Comparison of ENCODE assay signal across 12 cellular contexts in the genomic region with DNA sequence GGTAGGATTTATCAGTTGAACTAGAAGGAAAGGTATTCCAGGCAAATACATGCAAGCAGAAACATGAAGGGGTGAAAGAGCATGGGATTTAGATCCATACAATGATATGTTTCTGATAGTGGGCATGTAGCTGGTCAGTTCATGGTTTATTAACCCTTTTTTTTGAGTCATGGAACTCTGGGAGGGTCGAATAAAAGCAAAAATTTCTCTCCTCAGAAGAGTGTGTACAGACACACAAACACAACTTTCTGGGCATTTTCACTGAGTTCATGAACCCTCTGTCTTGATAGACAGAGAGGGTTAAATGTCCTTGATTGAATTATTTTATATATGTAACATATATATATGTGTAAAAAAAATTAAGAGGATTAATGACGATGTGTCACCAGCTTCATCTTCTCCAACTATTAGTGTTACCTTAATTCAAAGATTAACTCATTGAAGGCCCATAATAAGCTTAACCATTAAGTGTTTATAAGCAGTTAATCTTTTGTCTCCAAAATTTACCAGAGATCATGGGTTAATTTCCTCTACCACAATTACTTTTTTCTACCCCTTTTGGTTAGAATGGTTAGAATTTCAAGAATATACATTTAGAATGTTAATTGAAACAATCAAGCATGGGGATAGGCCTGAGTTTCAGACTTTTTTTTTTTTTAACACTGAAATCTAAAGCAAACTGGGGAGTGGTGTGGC. TPM values are rescaled to one million over a fixed set of nuclear protein-coding genes. Genes with fewer than 3 reads are reported as not detected.
A peak's percentile ranks its signal among the peaks of the same experiment; 100 is the strongest.
DNase-seq lines count a peak whose midpoint lies in the region; ATAC-seq and TF ChIP-seq lines count a peak whose summit lies in the region.
"Had no signal": no experiment of that assay in that cellular context is flagged by ENCODE, and none has a peak within 500 bp of the region (broad histone marks: within the 10 kb centered on the region; RNA-seq: fewer than 3 reads in every experiment).

No MANE protein-coding gene starts in this region.

- H3K9me3 ChIP-seq in psoas muscle = no peaks in the 10 kb centered on the region
- H3K9me3 ChIP-seq: ovary had no signal

- H3K4me1 ChIP-seq in GM23338 (ENCODE audit: insufficient read depth) (peaks cover 8% of the 10 kb centered on the region), psoas muscle (peaks cover 14% of the 10 kb centered on the region)

- peaks cover 11% of the 10 kb centered on the region; the same call in 1 of the 3 replicates for H3K9me3 Mint-ChIP-seq in GM23338
- H3K9me3 Mint-ChIP-seq: activated T-cell treated with anti-CD3 and anti-CD28 coated beads, Interleukin-2, amount 50 U/mL, for 72 hours had no signal

- H3K27ac Mint-ChIP-seq in GM23338 = no peak overlapping the region

- no peak overlapping the region for H3K4me3 ChIP-seq in GM23338
- peak overlapping the region; percentile 99 for H3K4me3 ChIP-seq in psoas muscle
- H3K4me3 ChIP-seq: ovary had no signal

- no peak for ATAC-seq in GM23338
- ATAC-seq in SK-N-SH treated with all-trans-retinoic acid at 6 μM for 48 hours = no peak
- no peak for ATAC-seq in psoas muscle
- ATAC-seq in GM18505 (IDR thresholded peaks at IDR 0.05; ENCODE audit: unreplicated experiment) = no peak
- ATAC-seq: activated CD4-positive, CD25-positive, alpha-beta regulatory T cell treated with anti-CD3 and anti-CD28 coated beads, Interleukin-2, amount 50 U/mL, for 24 hours; activated T-cell treated with anti-CD3 and anti-CD28 coated beads, Interleukin-2, amount 50 U/mL, for 72 hours had no signal

- WGBS in psoas muscle, 3 donors = 38 to 66% (median 39%) methylated on average over 2 of the region's 2 CpGs

- H3K9me2 ChIP-seq in GM23338 (ENCODE audit: insufficient read depth) = no peaks in the 10 kb centered on the region; the same call in 1 of the 2 replicates

- H3F3A ChIP-seq in GM23338 (replicated peaks; ENCODE audit: low read depth) = no peaks in the 10 kb centered on the region; the same call in 1 of the 2 replicates

- no peaks in the 10 kb centered on the region for H4K20me1 ChIP-seq in GM23338 (replicated peaks; ENCODE audit: insufficient read depth)

- peaks cover 29% of the 10 kb centered on the region for H3K27me3 Mint-ChIP-seq in GM23338 (ENCODE audit: insufficient read depth, low read depth, poor library complexity)

- H2AFZ ChIP-seq in GM23338 = no peak overlapping the region

- CTCF ChIA-PET in RWPE1 (lab: Yijun Ruan, JAX) = no interaction called here

- TF ChIP-seq CTCF in GM23338 (conservative IDR thresholded peaks at IDR 0.05; ENCODE audit: low read depth in 2 of 2) = no peak
- TF ChIP-seq CTCF in psoas muscle (IDR thresholded peaks at IDR 0.05) = no peak
- TF ChIP-seq CTCF in RWPE1 (conservative IDR thresholded peaks at IDR 0.05; ENCODE audit: low read depth) = no peak

- H3K27ac ChIP-seq in GM23338 (ENCODE audit: low read depth) (no peak overlapping the region), psoas muscle (peak overlapping the region; percentile 100), RWPE1 (no peak overlapping the region)
- H3K27ac ChIP-seq: ovary had no signal

- H3K4me3 Mint-ChIP-seq in GM23338 = no peak overlapping the region
- H3K4me3 Mint-ChIP-seq: activated T-cell treated with anti-CD3 and anti-CD28 coated beads, Interleukin-2, amount 50 U/mL, for 72 hours had no signal

- no peak for TF ChIP-seq POLR2A in GM18505 (IDR thresholded peaks at IDR 0.05; ENCODE audit: borderline replicate concordance, extremely low read depth, insufficient read depth, insufficient read length)

- H3K36me3 ChIP-seq in GM23338 (ENCODE audit: insufficient read depth) (no peaks in the 10 kb centered on the region), psoas muscle (ENCODE audit: insufficient read depth in 1 of 2, low read depth in 1 of 2) (peaks cover 0 to 19% of the 10 kb centered on the region in 2 donors)
- H3K36me3 ChIP-seq: ovary had no signal

- DNase-seq in GM23338 (ENCODE audit: low spot score) = peak; percentile 9
- peak; percentile 28 for DNase-seq in fibroblast of peridontal ligament (ENCODE audit: extremely low read depth)
- no peak for DNase-seq in psoas muscle
- DNase-seq in RWPE1 (ENCODE audit: low spot score) = no peak
- no peak for DNase-seq in cerebellar nuclear complex (lab: John Stamatoyannopoulos, UW)
- DNase-seq in NCI-H526 (lab: John Stamatoyannopoulos, UW) = no peak
- DNase-seq: activated T-cell treated with anti-CD3 and anti-CD28 coated beads, Interleukin-2, amount 50 U/mL, for 72 hours; Kasumi-1 had no signal

- H3K4me1 Mint-ChIP-seq in GM23338 = peaks cover 23% of the 10 kb centered on the region

- H3K4me2 ChIP-seq in GM23338 = no peak overlapping the region

- POLR2A ChIA-PET in RWPE1 (lab: Yijun Ruan, JAX; ENCODE audit: low non-redundant PET) = interaction anchor here (0.6 kb wide), 1 partner anchor 265 kb away, joined by 4 read pairs; no protein-coding TSS in a partner anchor

- H3K79me2 ChIP-seq in GM23338 (replicated peaks; ENCODE audit: insufficient read depth) = peaks cover 14% of the 10 kb centered on the region; the same call in 1 of the 2 replicates

- peaks cover 33% of the 10 kb centered on the region for H3K27me3 ChIP-seq in GM23338 (ENCODE audit: insufficient read depth)
- no peaks in the 10 kb centered on the region for H3K27me3 ChIP-seq in psoas muscle (ENCODE audit: insufficient read depth in 3 of 3, low read length in 2 of 3)
- H3K27me3 ChIP-seq: ovary had no signal

- H3K36me3 Mint-ChIP-seq in GM23338 (ENCODE audit: low read depth) = peaks cover 9% of the 10 kb centered on the region; the same call in 2 of the 3 replicates

- intact Hi-C loops in psoas muscle (cut with DNase I) = no loop called here

TF ChIP-seq in GM23338, 12 proteins besides CTCF, POLR2A, EP300 and RAD21:
- no peak for TF ChIP-seq POLR2AphosphoS5 (IDR thresholded peaks at IDR 0.05; ENCODE audit: low read depth)

TF ChIP-seq in SK-N-SH treated with all-trans-retinoic acid at 6 μM for 48 hours, 23 proteins besides CTCF, POLR2A, EP300 and RAD21:
- TF ChIP-seq RARB (CRISPR knock-in tag; IDR thresholded peaks at IDR 0.05) = no peak
- no peak for TF ChIP-seq SNAI2 (CRISPR knock-in tag; IDR thresholded peaks at IDR 0.05)
- 0 out of 2 replicates have a peak, but pooled peaks have one; percentile 11 for TF ChIP-seq ZC3H10 (CRISPR knock-in tag; IDR thresholded peaks at IDR 0.05)
- TF ChIP-seq TOX (CRISPR knock-in tag; IDR thresholded peaks at IDR 0.05; ENCODE audit: borderline replicate concordance) = peak; percentile 63; the same call in 1 of the 2 replicates
- TF ChIP-seq, protein P1, sequence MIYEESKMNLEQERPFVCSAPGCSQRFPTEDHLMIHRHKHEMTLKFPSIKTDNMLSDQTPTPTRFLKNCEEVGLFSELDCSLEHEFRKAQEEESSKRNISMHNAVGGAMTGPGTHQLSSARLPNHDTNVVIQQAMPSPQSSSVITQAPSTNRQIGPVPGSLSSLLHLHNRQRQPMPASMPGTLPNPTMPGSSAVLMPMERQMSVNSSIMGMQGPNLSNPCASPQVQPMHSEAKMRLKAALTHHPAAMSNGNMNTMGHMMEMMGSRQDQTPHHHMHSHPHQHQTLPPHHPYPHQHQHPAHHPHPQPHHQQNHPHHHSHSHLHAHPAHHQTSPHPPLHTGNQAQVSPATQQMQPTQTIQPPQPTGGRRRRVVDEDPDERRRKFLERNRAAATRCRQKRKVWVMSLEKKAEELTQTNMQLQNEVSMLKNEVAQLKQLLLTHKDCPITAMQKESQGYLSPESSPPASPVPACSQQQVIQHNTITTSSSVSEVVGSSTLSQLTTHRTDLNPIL (CRISPR knock-in tag; IDR thresholded peaks at IDR 0.05; ENCODE audit: low read depth) = 0 out of 2 replicates have a peak, but pooled peaks have one; percentile 6
- no peak for TF ChIP-seq ZFP30 (CRISPR knock-in tag; IDR thresholded peaks at IDR 0.05)
- TF ChIP-seq, protein P2, sequence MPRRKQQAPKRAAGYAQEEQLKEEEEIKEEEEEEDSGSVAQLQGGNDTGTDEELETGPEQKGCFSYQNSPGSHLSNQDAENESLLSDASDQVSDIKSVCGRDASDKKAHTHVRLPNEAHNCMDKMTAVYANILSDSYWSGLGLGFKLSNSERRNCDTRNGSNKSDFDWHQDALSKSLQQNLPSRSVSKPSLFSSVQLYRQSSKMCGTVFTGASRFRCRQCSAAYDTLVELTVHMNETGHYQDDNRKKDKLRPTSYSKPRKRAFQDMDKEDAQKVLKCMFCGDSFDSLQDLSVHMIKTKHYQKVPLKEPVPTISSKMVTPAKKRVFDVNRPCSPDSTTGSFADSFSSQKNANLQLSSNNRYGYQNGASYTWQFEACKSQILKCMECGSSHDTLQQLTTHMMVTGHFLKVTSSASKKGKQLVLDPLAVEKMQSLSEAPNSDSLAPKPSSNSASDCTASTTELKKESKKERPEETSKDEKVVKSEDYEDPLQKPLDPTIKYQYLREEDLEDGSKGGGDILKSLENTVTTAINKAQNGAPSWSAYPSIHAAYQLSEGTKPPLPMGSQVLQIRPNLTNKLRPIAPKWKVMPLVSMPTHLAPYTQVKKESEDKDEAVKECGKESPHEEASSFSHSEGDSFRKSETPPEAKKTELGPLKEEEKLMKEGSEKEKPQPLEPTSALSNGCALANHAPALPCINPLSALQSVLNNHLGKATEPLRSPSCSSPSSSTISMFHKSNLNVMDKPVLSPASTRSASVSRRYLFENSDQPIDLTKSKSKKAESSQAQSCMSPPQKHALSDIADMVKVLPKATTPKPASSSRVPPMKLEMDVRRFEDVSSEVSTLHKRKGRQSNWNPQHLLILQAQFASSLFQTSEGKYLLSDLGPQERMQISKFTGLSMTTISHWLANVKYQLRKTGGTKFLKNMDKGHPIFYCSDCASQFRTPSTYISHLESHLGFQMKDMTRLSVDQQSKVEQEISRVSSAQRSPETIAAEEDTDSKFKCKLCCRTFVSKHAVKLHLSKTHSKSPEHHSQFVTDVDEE (CRISPR knock-in tag; IDR thresholded peaks at IDR 0.05) = no peak

RNA-seq across cellular contexts. Expression of a gene that starts 4.6 kb away (rescaled TPM):
- total RNA-seq in GM23338 (2014; rRNA removed; shearing (Covaris generic)) = 21.6 and 28.5 TPM in 2 replicates
- 19.6 and 23.3 TPM in 2 replicates for polyA plus RNA-seq in GM23338 (2016; fragmentation: Nextera tagmentation; extraction: Ambion mirVana)
- total RNA-seq in psoas muscle = 100 to 1,000 TPM in 3 of 4 donors, 10 to 100 TPM in 1; 93.8 to 213 (median 164) TPM
- polyA plus RNA-seq in psoas muscle = 100 to 1,000 TPM in 1 of 3 donors, 10 to 100 TPM in 2; 40.1 to 137 (median 60.0) TPM

Comparison
In these comparisons a context has a peak if more than half of its experiments do, and no peak if none do; other contexts are left out.
1. DNase-seq: peak in GM23338 (single experiment) and fibroblast of peridontal ligament (single experiment); none in psoas muscle (0 of 2), RWPE1 (single experiment), cerebellar nuclear complex (0 of 2) and NCI-H526 (0 of 2).